In genomic region chr20:38260378-38261053, GRCh38 we compare ENCODE assay signal across 9 cellular contexts. TPM values are rescaled to one million over a fixed set of nuclear protein-coding genes. Genes with fewer than 3 reads are reported as not detected.
A peak's percentile ranks its signal among the peaks of the same experiment; 100 is the strongest.
DNase-seq lines count a peak whose midpoint lies in the region; ATAC-seq and TF ChIP-seq lines count a peak whose summit lies in the region.
"Had no signal": no experiment of that assay in that cellular context is flagged by ENCODE, and none has a peak within 500 bp of the region (broad histone marks: within the 10 kb centered on the region; RNA-seq: fewer than 3 reads in every experiment).

Gene KIAA1755 (minus strand): TSS chr20:38260735. CDS start chr20:38260500, 235 bp downstream.

- peak within 1 kb of the TSS; percentile 75 for H3K4me3 Mint-ChIP-seq in nephron progenitor cell

- no peaks in the 10 kb centered on the region for H3K36me3 Mint-ChIP-seq in nephron progenitor cell (ENCODE audit: low read depth)
- peaks cover 0 to 4% of the 10 kb centered on the region in 2 donors for H3K36me3 Mint-ChIP-seq in activated naive CD4-positive, alpha-beta T cell treated with anti-CD3 and anti-CD28 coated beads, Interleukin-2, amount 50 U/mL, for 72 hours

- peaks cover 12% of the 10 kb centered on the region for H3K9me3 Mint-ChIP-seq in nephron progenitor cell
- no peaks in the 10 kb centered on the region for H3K9me3 Mint-ChIP-seq in activated naive CD4-positive, alpha-beta T cell treated with anti-CD3 and anti-CD28 coated beads, Interleukin-2, amount 50 U/mL, for 72 hours

- peaks cover 16% of the 10 kb centered on the region for H3K4me1 Mint-ChIP-seq in nephron progenitor cell

- ATAC-seq in GM21528 (IDR thresholded peaks at IDR 0.05; ENCODE audit: low FRiP score, unreplicated experiment): no peak
- no peak for ATAC-seq in activated naive CD4-positive, alpha-beta T cell treated with anti-CD3 and anti-CD28 coated beads, Interleukin-2, amount 50 U/mL, for 72 hours

- no peak for TF ChIP-seq CTCF in nephron progenitor cell (IDR thresholded peaks at IDR 0.05)

- H3K36me3 ChIP-seq in urinary bladder (ENCODE audit: insufficient read depth): no peaks in the 10 kb centered on the region

- H3K27ac ChIP-seq in urinary bladder (ENCODE audit: low read depth): peak within 1 kb of the TSS; percentile 85
- H3K27ac ChIP-seq: A549 had no signal

- peak; percentile 20 for DNase-seq in NCI-H1105 treated with DMSO at 0.1 percent for 48 hours (lab: John Stamatoyannopoulos, UW)
- DNase-seq in NCI-H1105 (lab: John Stamatoyannopoulos, UW): no peak
- DNase-seq in globus pallidus (ENCODE audit: low spot score): peak; percentile 84
- peak; percentile 46 for DNase-seq in nephron progenitor cell
- no peak for DNase-seq in activated naive CD4-positive, alpha-beta T cell treated with anti-CD3 and anti-CD28 coated beads, Interleukin-2, amount 50 U/mL, for 72 hours (ENCODE audit: low spot score in 2 of 2)
- no peak for DNase-seq in activated CD4-positive, alpha-beta T cell treated with anti-CD3 and anti-CD28 coated beads for 1 hour

- peaks cover 85% of the 10 kb centered on the region for H3K27me3 Mint-ChIP-seq in nephron progenitor cell (ENCODE audit: low read depth, poor library complexity)

- 4% methylated on average over 64 of the region's 65 CpGs for WGBS in urinary bladder

- no peaks in the 10 kb centered on the region for H3K4me1 ChIP-seq in urinary bladder (ENCODE audit: insufficient read depth)
- H3K4me1 ChIP-seq: A549 had no signal

- peak within 1 kb of the TSS; percentile 27 for H3K4me3 ChIP-seq in urinary bladder (ENCODE audit: low read depth, low read length)
- H3K4me3 ChIP-seq: A549 had no signal

- H3K27ac Mint-ChIP-seq in nephron progenitor cell: no peak within 1 kb of the TSS
- H3K27ac Mint-ChIP-seq in activated naive CD4-positive, alpha-beta T cell treated with anti-CD3 and anti-CD28 coated beads, Interleukin-2, amount 50 U/mL, for 72 hours: no peak within 1 kb of the TSS

RNA-seq across cellular contexts. Expression of gene KIAA1755, which starts in this region (rescaled TPM):
- total RNA-seq in urinary bladder: 6.8 TPM
- polyA plus RNA-seq in urinary bladder: 6.1 TPM
- total RNA-seq in activated naive CD4-positive, alpha-beta T cell treated with anti-CD3 and anti-CD28 coated beads, Interleukin-2, amount 50 U/mL, for 72 hours: not detected

Comparison
In these comparisons a context has a peak if more than half of its experiments do, and no peak if none do; other contexts are left out.
1. DNase-seq: peak in NCI-H1105 treated with DMSO at 0.1 percent for 48 hours (single experiment), globus pallidus (single experiment) and nephron progenitor cell (single experiment); none in NCI-H1105 (single experiment), activated naive CD4-positive, alpha-beta T cell treated with anti-CD3 and anti-CD28 coated beads, Interleukin-2, amount 50 U/mL, for 72 hours (0 of 2) and activated CD4-positive, alpha-beta T cell treated with anti-CD3 and anti-CD28 coated beads for 1 hour (single experiment).